ENCODE assay signal across 1 cellular context in genomic region chr22:30247561-30247960, GRCh38.
TF ChIP-seq lines count a peak whose summit lies in the region.

No MANE protein-coding gene starts in this region.

TF ChIP-seq in WTC11, 78 proteins besides CTCF, POLR2A, EP300 and RAD21 (continued from another document):
- no peak for TF ChIP-seq STAT6 (CRISPR knock-in tag; conservative IDR thresholded peaks at IDR 0.05; ENCODE audit: low read depth)
- TF ChIP-seq SMAD4 (CRISPR knock-in tag; IDR thresholded peaks at IDR 0.05), result no peak
- TF ChIP-seq ZNF121 (CRISPR knock-in tag; IDR thresholded peaks at IDR 0.05), result no peak
- no peak for TF ChIP-seq AFF4 (CRISPR knock-in tag; IDR thresholded peaks at IDR 0.05; ENCODE audit: borderline replicate concordance)
- no peak for TF ChIP-seq GTF2I (CRISPR knock-in tag; conservative IDR thresholded peaks at IDR 0.05)
- TF ChIP-seq RELA (CRISPR knock-in tag; IDR thresholded peaks at IDR 0.05; ENCODE audit: borderline replicate concordance), result no peak
